In the genomic region with DNA sequence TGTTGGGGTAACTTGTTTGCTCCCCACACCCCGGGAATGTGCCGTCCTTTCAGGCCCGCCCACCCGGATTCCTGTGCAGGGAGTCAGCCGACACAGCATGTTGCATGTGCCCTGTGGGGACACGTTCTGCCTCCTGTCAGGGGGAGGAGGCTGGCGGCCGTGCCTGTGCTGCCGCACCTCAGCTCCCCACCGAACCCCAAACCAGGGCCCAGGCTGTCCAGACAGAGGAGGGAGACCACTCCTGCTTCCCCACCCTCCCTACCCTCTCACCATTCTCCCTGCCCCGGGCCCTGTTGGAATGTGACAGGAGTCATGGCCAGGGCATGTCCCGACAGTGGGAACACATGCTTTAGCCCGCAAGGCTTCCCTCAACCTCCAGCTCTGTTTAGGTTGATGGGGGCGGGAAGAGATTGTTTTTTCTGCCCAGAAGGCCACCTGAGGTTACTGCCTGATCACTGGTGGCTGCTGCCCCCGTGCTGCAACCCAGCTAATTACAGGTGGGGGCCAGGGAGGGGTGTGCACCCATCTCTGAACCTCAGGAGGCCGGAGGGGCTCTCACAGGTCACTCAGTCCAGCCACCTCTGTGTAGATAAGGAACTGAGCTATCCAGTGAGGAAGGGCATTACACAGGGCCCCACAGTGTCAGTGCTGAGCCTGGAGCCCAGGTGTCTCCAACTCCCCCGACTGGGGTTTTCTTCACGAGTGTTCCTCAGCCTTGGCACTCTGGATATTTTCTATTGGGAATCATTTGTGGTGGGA, we compare ENCODE assay signal across 8 cellular contexts. TPM values are rescaled to one million over a fixed set of nuclear protein-coding genes. Genes with fewer than 3 reads are reported as not detected.
DNase-seq lines count a peak whose midpoint lies in the region; FAIRE-seq and TF ChIP-seq lines count a peak whose summit lies in the region.

No MANE protein-coding gene starts in this region.

- H3K27ac ChIP-seq in Karpas-422 (ENCODE audit: low read length) (no peak overlapping the region), mesodermal cell (ENCODE audit: low read depth, low read length, severe bottlenecking) (peak overlapping the region; percentile 45)

- H3K36me3 ChIP-seq in Karpas-422 (ENCODE audit: insufficient read depth, low read length) = no peaks in the 10 kb centered on the region
- peaks cover 46% of the 10 kb centered on the region for H3K36me3 ChIP-seq in mesodermal cell (ENCODE audit: control insufficient read depth, insufficient read depth, low read length)

- no peak overlapping the region for H2AFZ ChIP-seq in Karpas-422 (ENCODE audit: low read length)

- no peaks in the 10 kb centered on the region for H4K20me1 ChIP-seq in Karpas-422 (ENCODE audit: insufficient read depth, low read depth, low read length)

- H3K4me1 ChIP-seq in Karpas-422 (ENCODE audit: low read length) = no peaks in the 10 kb centered on the region
- peaks cover 47% of the 10 kb centered on the region for H3K4me1 ChIP-seq in mesodermal cell (ENCODE audit: control insufficient read depth, insufficient read depth, low read length, poor library complexity, severe bottlenecking)

- DNase-seq in D721Med (ENCODE audit: insufficient read length, low spot score) = peak; percentile 70
- DNase-seq in Karpas-422 = peak; percentile 64
- DNase-seq in choroid plexus epithelial cell (ENCODE audit: low read depth) = peak; percentile 57
- no peak for DNase-seq in mucosa of gallbladder (ENCODE audit: low spot score)
- no peak for DNase-seq in kidney glomerular epithelial cell (lab: John Stamatoyannopoulos, UW)
- no peak for DNase-seq in superior temporal gyrus (ENCODE audit: extremely low spot score)
- DNase-seq in NCI-H345 treated with DMSO at 0.1 percent for 48 hours (lab: John Stamatoyannopoulos, UW; ENCODE audit: unreplicated experiment) = no peak

- no peak for FAIRE-seq in D721Med (lab: Jason Lieb, UNC)

- H3K79me2 ChIP-seq in Karpas-422 (ENCODE audit: low read length) = peaks cover 14% of the 10 kb centered on the region

- no peaks in the 10 kb centered on the region for H3K9me2 ChIP-seq in Karpas-422 (replicated peaks; ENCODE audit: insufficient read depth, low read length)

- no peaks in the 10 kb centered on the region for H3K27me3 ChIP-seq in Karpas-422 (ENCODE audit: low read length)

- H3K4me3 ChIP-seq in Karpas-422 (ENCODE audit: low read length) (no peak overlapping the region), choroid plexus epithelial cell (ENCODE audit: low read depth, low read length) (no peak overlapping the region), mesodermal cell (ENCODE audit: extremely low read depth, insufficient read depth, low read length, poor library complexity, severe bottlenecking) (no peak overlapping the region)

- H3K9me3 ChIP-seq in Karpas-422 (ENCODE audit: low read length) (no peaks in the 10 kb centered on the region), mesodermal cell (ENCODE audit: control insufficient read depth, low read length) (no peaks in the 10 kb centered on the region)

- WGBS in mesodermal cell (ENCODE audit: insufficient coverage in 2 of 2), 2 experiments = 52 to 62% methylated on average over 8 to 13 of the region's 18 CpGs

- no peak overlapping the region for H3K9ac ChIP-seq in Karpas-422 (ENCODE audit: low read length)

- H3K4me2 ChIP-seq in Karpas-422 (ENCODE audit: low read depth, low read length, poor library complexity, severe bottlenecking) = no peak overlapping the region

- peak; percentile 32 for TF ChIP-seq CTCF in D721Med (IDR thresholded peaks at IDR 0.05; ENCODE audit: insufficient read depth, missing control alignments)
- peak; percentile 74 for TF ChIP-seq CTCF in choroid plexus epithelial cell (conservative IDR thresholded peaks at IDR 0.05; ENCODE audit: low read depth, low read length)

RNA-seq across cellular contexts. Expression of gene LRRC73, which starts 13.6 kb away (rescaled TPM):
- total RNA-seq in Karpas-422 (2014; rRNA removed; shearing (Covaris generic); ENCODE audit: low replicate concordance) = 0.19 and 0.69 TPM in 2 replicates
- 1.7 TPM for polyA plus RNA-seq in mesodermal cell (2013, experiment 1 of 2)
- 1.4 TPM for polyA plus RNA-seq in mesodermal cell (2013, experiment 2 of 2)
- total RNA-seq in mucosa of gallbladder = 7.0 TPM

RNA-seq across cellular contexts. Expression of gene TJAP1, which starts 19.2 kb away (rescaled TPM):
- total RNA-seq in Karpas-422 (2014; rRNA removed; shearing (Covaris generic); ENCODE audit: low replicate concordance) = 16.3 and 17.3 TPM in 2 replicates
- polyA plus RNA-seq in mesodermal cell (2013, experiment 1 of 2) = 28.3 TPM
- polyA plus RNA-seq in mesodermal cell (2013, experiment 2 of 2) = 20.2 TPM
- total RNA-seq in mucosa of gallbladder = 41.0 TPM

RNA-seq across cellular contexts. Expression of gene YIPF3, which starts 20.2 kb away (rescaled TPM):
- 50.3 and 66.7 TPM in 2 replicates for total RNA-seq in Karpas-422 (2014; rRNA removed; shearing (Covaris generic); ENCODE audit: low replicate concordance)
- polyA plus RNA-seq in mesodermal cell (2013, experiment 1 of 2) = 143 TPM
- 114 TPM for polyA plus RNA-seq in mesodermal cell (2013, experiment 2 of 2)
- 155 TPM for total RNA-seq in mucosa of gallbladder

RNA-seq across cellular contexts. Expression of gene POLR1C, which starts 20.3 kb away (rescaled TPM):
- total RNA-seq in Karpas-422 (2014; rRNA removed; shearing (Covaris generic); ENCODE audit: low replicate concordance) = 50.0 and 59.4 TPM in 2 replicates
- polyA plus RNA-seq in mesodermal cell (2013, experiment 1 of 2) = 20.8 TPM
- 16.6 TPM for polyA plus RNA-seq in mesodermal cell (2013, experiment 2 of 2)
- 33.8 TPM for total RNA-seq in mucosa of gallbladder

RNA-seq across cellular contexts. Expression of gene DLK2, which starts 41.2 kb away (rescaled TPM):
- 1.5 and 3.1 TPM in 2 replicates for total RNA-seq in Karpas-422 (2014; rRNA removed; shearing (Covaris generic); ENCODE audit: low replicate concordance)
- polyA plus RNA-seq in mesodermal cell (2013, experiment 1 of 2) = 1.0 TPM
- polyA plus RNA-seq in mesodermal cell (2013, experiment 2 of 2) = 1.1 TPM
- 0.37 TPM for total RNA-seq in mucosa of gallbladder

Comparison
In these comparisons a context has a peak if more than half of its experiments do, and no peak if none do; other contexts are left out.
1. DNase-seq: peak in D721Med (single experiment), Karpas-422 (single experiment) and choroid plexus epithelial cell (single experiment); none in mucosa of gallbladder (single experiment), kidney glomerular epithelial cell (single experiment), superior temporal gyrus (single experiment) and NCI-H345 treated with DMSO at 0.1 percent for 48 hours (single experiment).